In genomic region chr2:186497928-186498327, GRCh38 we compare ENCODE assay signal across 18 cellular contexts. TPM values are rescaled to one million over a fixed set of nuclear protein-coding genes. Genes with fewer than 3 reads are reported as not detected.
A peak's percentile ranks its signal among the peaks of the same experiment; 100 is the strongest.
DNase-seq lines count a peak whose midpoint lies in the region; ATAC-seq, FAIRE-seq and TF ChIP-seq lines count a peak whose summit lies in the region.
"Had no signal": no experiment of that assay in that cellular context is flagged by ENCODE, and none has a peak within 500 bp of the region (broad histone marks: within the 10 kb centered on the region; RNA-seq: fewer than 3 reads in every experiment).

No MANE protein-coding gene starts in this region.

- H3K36me3 ChIP-seq in CD8-positive, alpha-beta T cell (ENCODE audit: insufficient read depth, low read length), result peaks cover 40% of the 10 kb centered on the region
- H3K36me3 ChIP-seq in GM23338 (ENCODE audit: insufficient read depth) (peaks cover 32% of the 10 kb centered on the region), K562 (ENCODE audit: control insufficient read depth, insufficient read depth, low read length) (peaks cover 95% of the 10 kb centered on the region), mesenchymal stem cell (ENCODE audit: control insufficient read depth in 1 of 2, insufficient read depth in 2 of 2, low read depth in 1 of 2, low read length in 2 of 2) (peaks cover 12 to 70% of the 10 kb centered on the region in 2 experiments)

- peak overlapping the region; percentile 5 for H4K8ac ChIP-seq in mesenchymal stem cell (ENCODE audit: low read length)

- H4K91ac ChIP-seq in mesenchymal stem cell (ENCODE audit: low read length), result no peak overlapping the region

- peaks cover 4% of the 10 kb centered on the region for H3K79me1 ChIP-seq in mesenchymal stem cell (replicated peaks; ENCODE audit: low read length, poor library complexity, severe bottlenecking)

- no peaks in the 10 kb centered on the region for H3K9me2 ChIP-seq in GM23338 (ENCODE audit: insufficient read depth)

- H3K4me3 ChIP-seq in CD8-positive, alpha-beta T cell (ENCODE audit: low read depth, low read length), result no peak overlapping the region
- H3K4me3 ChIP-seq in GM23338, result no peak overlapping the region
- no peak overlapping the region for H3K4me3 ChIP-seq in K562
- H3K4me3 ChIP-seq in mesenchymal stem cell (ENCODE audit: insufficient read depth in 1 of 2, low read depth in 1 of 2, low read length in 2 of 2), result no peak overlapping the region

- H3K9me3 ChIP-seq in CD8-positive, alpha-beta T cell (ENCODE audit: low read length), result no peaks in the 10 kb centered on the region
- no peaks in the 10 kb centered on the region for H3K9me3 ChIP-seq in K562 (replicated peaks; ENCODE audit: control insufficient read depth, insufficient read depth, low read depth, low read length)
- no peaks in the 10 kb centered on the region for H3K9me3 ChIP-seq in mesenchymal stem cell (ENCODE audit: control insufficient read depth, low read length)

- in situ Hi-C loops in K562 (cut with MboI), result no loop called here

- TF ChIP-seq POLR2A in K562 (conservative IDR thresholded peaks at IDR 0.05), result no peak

- no peak overlapping the region for H3K4ac ChIP-seq in mesenchymal stem cell (ENCODE audit: low read depth in 1 of 2, low read length in 2 of 2)

- intact Hi-C loops in CD8-positive, alpha-beta T cell (cut with DNase I, micrococcal nuclease), result loop anchor here in 1 of 2 experiments (2.0 kb wide), 1 partner anchor 15 kb away; no protein-coding TSS in a partner anchor
- intact Hi-C loops in K562 (cut with micrococcal nuclease), result no loop called here

- DNase-seq in CD8-positive, alpha-beta T cell, result no peak
- DNase-seq in GM23338 (ENCODE audit: low spot score) (no peak), K562 (ENCODE audit: extremely low read depth in 1 of 4, low spot score in 3 of 4) (no peak), mesenchymal stem cell (no peak), NCI-H1417 treated with DMSO at 0.1 percent for 48 hours (lab: John Stamatoyannopoulos, UW) (no peak), middle frontal gyrus (ENCODE audit: extremely low spot score, low spot score) (no peak)
- DNase-seq in activated effector memory CD4-positive, alpha-beta T cell treated with anti-CD3 and anti-CD28 coated beads, Interleukin-2, amount 50 U/mL, for 16 hours, result no peak
- DNase-seq: C1 segment of cervical spinal cord; CD4-positive, alpha-beta T cell; DMS153; DND-41; GF-D8; HCEC 1CT; HFFc6 had no signal

- H2AFZ ChIP-seq in GM23338, result no peak overlapping the region
- no peak overlapping the region for H2AFZ ChIP-seq in K562 (ENCODE audit: low read depth, low read length)
- H2AFZ ChIP-seq in mesenchymal stem cell (ENCODE audit: low read depth, low read length), result no peak overlapping the region

- no peak overlapping the region for H2AK5ac ChIP-seq in mesenchymal stem cell (ENCODE audit: low read length, severe bottlenecking)

- no peak overlapping the region for H3K4me3 Mint-ChIP-seq in CD8-positive, alpha-beta T cell
- H3K4me3 Mint-ChIP-seq in GM23338, result no peak overlapping the region
- H3K4me3 Mint-ChIP-seq: B cell; CD4-positive, alpha-beta T cell; HFFc6 had no signal

- no peak overlapping the region for H2BK12ac ChIP-seq in mesenchymal stem cell (ENCODE audit: low read length in 2 of 2)

- no peak overlapping the region for H2BK120ac ChIP-seq in mesenchymal stem cell (ENCODE audit: low read depth, low read length)

- H2BK5ac ChIP-seq in mesenchymal stem cell (ENCODE audit: low read depth, low read length, poor library complexity, severe bottlenecking), result no peak overlapping the region

- TF ChIP-seq RAD21 in K562 (CRISPR knock-in tag; conservative IDR thresholded peaks at IDR 0.05 in 1 of 2, IDR thresholded peaks at IDR 0.05 in 1 of 2), result no peak

- no peaks in the 10 kb centered on the region for H3K27me3 Mint-ChIP-seq in CD8-positive, alpha-beta T cell (ENCODE audit: low read depth)
- no peaks in the 10 kb centered on the region for H3K27me3 Mint-ChIP-seq in GM23338 (ENCODE audit: insufficient read depth, low read depth, poor library complexity)
- H3K27me3 Mint-ChIP-seq: B cell; CD4-positive, alpha-beta T cell had no signal

- H3K36me3 Mint-ChIP-seq in CD8-positive, alpha-beta T cell, result peaks cover 81% of the 10 kb centered on the region
- peaks cover 47% of the 10 kb centered on the region for H3K36me3 Mint-ChIP-seq in GM23338 (ENCODE audit: low read depth)

- H3K4me1 Mint-ChIP-seq in CD8-positive, alpha-beta T cell (ENCODE audit: low read depth), result peaks cover 51% of the 10 kb centered on the region
- peaks cover 8% of the 10 kb centered on the region for H3K4me1 Mint-ChIP-seq in GM23338

- H2BK15ac ChIP-seq in mesenchymal stem cell (ENCODE audit: low read depth, poor library complexity, severe bottlenecking), result no peak overlapping the region

- no peak for FAIRE-seq in K562 (lab: Jason Lieb, UNC)
- FAIRE-seq: A204.1, D721Med, GM19239 had no signal

- CTCF ChIA-PET in CD8-positive, alpha-beta T cell (lab: Charles Lee), result no interaction called here
- CTCF ChIA-PET in K562 (lab: Yijun Ruan, JAX; ENCODE audit: low intra/inter-chr PET ratio), result no interaction called here

- H3K27me3 ChIP-seq in CD8-positive, alpha-beta T cell (ENCODE audit: insufficient read depth, low read length), result no peaks in the 10 kb centered on the region
- H3K27me3 ChIP-seq in GM23338 (ENCODE audit: insufficient read depth), result no peaks in the 10 kb centered on the region
- H3K27me3 ChIP-seq in K562 (ENCODE audit: control insufficient read depth in 2 of 2, insufficient read depth in 2 of 2, low read length in 2 of 2), result no peaks in the 10 kb centered on the region
- no peaks in the 10 kb centered on the region for H3K27me3 ChIP-seq in mesenchymal stem cell (ENCODE audit: control insufficient read depth in 1 of 2, insufficient read depth in 1 of 2, low read length in 2 of 2)

- no peaks in the 10 kb centered on the region for H3F3A ChIP-seq in GM23338 (replicated peaks; ENCODE audit: low read depth)

- H3K14ac ChIP-seq in mesenchymal stem cell (ENCODE audit: low read length in 2 of 2), result no peak overlapping the region

- no peak for ATAC-seq in CD8-positive, alpha-beta T cell
- ATAC-seq in GM23338, result no peak
- ATAC-seq in K562, result no peak

- no peak overlapping the region for H3K18ac ChIP-seq in mesenchymal stem cell (ENCODE audit: low read depth in 1 of 2, low read length in 2 of 2)

- H3K4me2 ChIP-seq in GM23338 (no peak overlapping the region), K562 (ENCODE audit: insufficient read depth, low read length) (no peak overlapping the region), mesenchymal stem cell (ENCODE audit: low read length, poor library complexity, severe bottlenecking) (no peak overlapping the region)

- no peaks in the 10 kb centered on the region for H3K9me1 ChIP-seq in K562 (ENCODE audit: control insufficient read depth, insufficient read depth, low read length)

- no peak overlapping the region for H3K23ac ChIP-seq in mesenchymal stem cell (ENCODE audit: low read length in 2 of 2)

- H4K20me1 ChIP-seq in GM23338 (replicated peaks; ENCODE audit: insufficient read depth), result peaks cover 30% of the 10 kb centered on the region
- H4K20me1 ChIP-seq in K562 (replicated peaks; ENCODE audit: control insufficient read depth, insufficient read depth, low read length), result peaks cover 15% of the 10 kb centered on the region

- no peak overlapping the region for H3K27ac ChIP-seq in CD8-positive, alpha-beta T cell (ENCODE audit: low read depth, low read length)
- H3K27ac ChIP-seq in GM23338 (ENCODE audit: low read depth) (0 out of 2 replicates have a peak overlapping the region, but pooled peaks have one; percentile 27), K562 (ENCODE audit: extremely low read depth, low read depth, low read length) (no peak overlapping the region), mesenchymal stem cell (ENCODE audit: low read length, poor library complexity, severe bottlenecking) (no peak overlapping the region)

- H3K27ac Mint-ChIP-seq in CD8-positive, alpha-beta T cell, result peak overlapping the region; percentile 25
- no peak overlapping the region; the same call in 1 of the 2 replicates for H3K27ac Mint-ChIP-seq in GM23338
- H3K27ac Mint-ChIP-seq: B cell, HFFc6 had no signal

- POLR2A ChIA-PET in CD8-positive, alpha-beta T cell (lab: Charles Lee), result no interaction called here
- POLR2A ChIA-PET in K562 (lab: Yijun Ruan, JAX), result interaction anchor here (0.9 kb wide), 1 partner anchor 12 kb away, joined by 3 read pairs; the partner anchor contains the start of gene ZC3H15

- no peaks in the 10 kb centered on the region for H3K9me3 Mint-ChIP-seq in CD8-positive, alpha-beta T cell
- no peaks in the 10 kb centered on the region for H3K9me3 Mint-ChIP-seq in GM23338
- H3K9me3 Mint-ChIP-seq: CD4-positive, alpha-beta T cell; HFFc6 had no signal

- TF ChIP-seq CTCF in CD8-positive, alpha-beta T cell (IDR thresholded peaks at IDR 0.05), result no peak
- TF ChIP-seq CTCF in GM23338 (conservative IDR thresholded peaks at IDR 0.05; ENCODE audit: low read depth in 2 of 2), result no peak
- no peak for TF ChIP-seq CTCF in K562 (IDR thresholded peaks at IDR 0.05 in 2 of 3, conservative IDR thresholded peaks at IDR 0.05 in 1 of 3; ENCODE audit: insufficient read depth in 2 of 3, low read depth in 1 of 3, low read length in 3 of 3)

- BruUV-seq in K562 (replicated peaks; lab: Mats Ljungman, UMichigan), result no TSS peak

- TF ChIP-seq EP300 in K562 (IDR thresholded peaks at IDR 0.05; ENCODE audit: low read length), result no peak

- peaks cover 14% of the 10 kb centered on the region for H3K4me1 ChIP-seq in CD8-positive, alpha-beta T cell (ENCODE audit: insufficient read depth, low read length)
- H3K4me1 ChIP-seq in GM23338 (ENCODE audit: insufficient read depth), result 0 out of 2 replicates have a peak, but pooled peaks cover 10% of the 10 kb centered on the region
- no peaks in the 10 kb centered on the region for H3K4me1 ChIP-seq in K562 (replicated peaks in 1 of 2; ENCODE audit: control insufficient read depth in 2 of 2, insufficient read depth in 2 of 2, low read length in 2 of 2)
- peaks cover 3% of the 10 kb centered on the region for H3K4me1 ChIP-seq in mesenchymal stem cell (ENCODE audit: control insufficient read depth, insufficient read depth, low read depth, low read length)

- 88% methylated on average over 3 of the region's 3 CpGs for WGBS in K562 (ENCODE audit: insufficient coverage, low coverage, missing lambda C conversion rate)
- WGBS in mesenchymal stem cell, result 98% methylated on average over 2 of the region's 3 CpGs

- H3K79me2 ChIP-seq in GM23338 (replicated peaks; ENCODE audit: insufficient read depth), result peaks cover 70% of the 10 kb centered on the region
- H3K79me2 ChIP-seq in K562 (ENCODE audit: control insufficient read depth, insufficient read depth, low read length), result peaks cover 77% of the 10 kb centered on the region

- H3K9ac ChIP-seq in K562 (ENCODE audit: insufficient read depth in 1 of 2, low read depth in 2 of 2, low read length in 2 of 2) (no peak overlapping the region), mesenchymal stem cell (ENCODE audit: low read length) (no peak overlapping the region)

RNA-seq across cellular contexts. Expression of gene ZC3H15, which starts 11.9 kb away (rescaled TPM):
- 100 to 1,000 TPM; 146 to 151 TPM for total RNA-seq in CD8-positive, alpha-beta T cell
- 75.0 and 75.6 TPM in 2 replicates for total RNA-seq in GM23338 (2014; rRNA removed; shearing (Covaris generic))
- polyA plus RNA-seq in GM23338 (2016; fragmentation: Nextera tagmentation; extraction: Ambion mirVana), result 242 and 281 TPM in 2 replicates
- total RNA-seq in K562 (2011; cell fraction: chromatin; rRNA removed; ENCODE audit: low replicate concordance), result 42.4 and 165 TPM in 2 replicates
- total RNA-seq in K562 (2011; cell fraction: nucleolus; rRNA removed), result 17.0 and 27.1 TPM in 2 replicates
- total RNA-seq in K562 (2011; cell fraction: nucleoplasm; rRNA removed), result 58.4 and 78.7 TPM in 2 replicates
- total RNA-seq in K562 (2014; rRNA removed), result 121 and 156 TPM in 2 replicates
- total RNA-seq in K562 (2014; rRNA removed; fragmentation: Illumina TruSeq; extraction: Trizol), result 236 and 258 TPM in 2 replicates
- total RNA-seq in K562 (2015; rRNA removed; fragmentation: Illumina TruSeq; extraction: Trizol), result 196 and 209 TPM in 2 replicates
- total RNA-seq in K562 (2021), result 122 and 132 TPM in 2 replicates
- 145 and 211 TPM in 2 replicates for polyA plus RNA-seq in K562 (2011; rRNA removed)
- polyA plus RNA-seq in K562 (2011; cell fraction: cytosol; rRNA removed), result 32.2 and 67.4 TPM in 2 replicates
- 47.3 and 75.8 TPM in 2 replicates for polyA plus RNA-seq in K562 (2011; cell fraction: nucleus; rRNA removed)
- 104 and 142 TPM in 2 replicates for polyA plus RNA-seq in K562 (2012)
- 227 and 286 TPM in 2 replicates for polyA plus RNA-seq in K562 (2014; fragmentation: Illumina TruSeq; extraction: Trizol)
- 100 to 1,000 TPM; 182 to 186 TPM for polyA plus RNA-seq in K562 (2014; fragmentation: Nextera tagmentation; extraction: Ambion mirVana)
- polyA plus RNA-seq in K562 (2014; rRNA removed), result 182 and 189 TPM in 2 replicates
- polyA minus RNA-seq in K562 (2011; rRNA and poly(A)+ RNA removed), result 224 and 232 TPM in 2 replicates
- polyA minus RNA-seq in K562 (2011; cell fraction: cytosol; rRNA and poly(A)+ RNA removed), result 70.7 and 73.4 TPM in 2 replicates
- polyA minus RNA-seq in K562 (2011; cell fraction: nucleus; rRNA and poly(A)+ RNA removed), result 34.3 and 68.2 TPM in 2 replicates
- 76.8 TPM for polyA plus RNA-seq in mesenchymal stem cell (2013, experiment 1 of 2)
- polyA plus RNA-seq in mesenchymal stem cell (2013, experiment 2 of 2), result 77.6 TPM
